8 cellular contexts compared by ENCODE assay signal in genomic region chr20:4956200-4956810, GRCh38. TPM values are rescaled to one million over a fixed set of nuclear protein-coding genes. Genes with fewer than 3 reads are reported as not detected.
DNase-seq lines count a peak whose midpoint lies in the region; ATAC-seq and TF ChIP-seq lines count a peak whose summit lies in the region.

No MANE protein-coding gene starts in this region.

- H3K9me3 ChIP-seq in NT2/D1 (ENCODE audit: insufficient read depth, low read length): 0 out of 2 replicates have a peak, but pooled peaks cover 5% of the 10 kb centered on the region

- peaks cover 2% of the 10 kb centered on the region for H3K9me3 Mint-ChIP-seq in Calu3 (ENCODE audit: low read depth, unreplicated experiment)
- H3K9me3 Mint-ChIP-seq in central memory CD8-positive, alpha-beta T cell: no peaks in the 10 kb centered on the region

- H3K4me1 Mint-ChIP-seq in Calu3 (ENCODE audit: low read depth, unreplicated experiment): peaks cover 2% of the 10 kb centered on the region
- peaks cover 4% of the 10 kb centered on the region for H3K4me1 Mint-ChIP-seq in central memory CD8-positive, alpha-beta T cell

- H3K4me1 ChIP-seq in NT2/D1 (ENCODE audit: insufficient read depth, insufficient read length): no peaks in the 10 kb centered on the region

- H3K36me3 ChIP-seq in NT2/D1 (ENCODE audit: insufficient read depth, insufficient read length, low read length): no peaks in the 10 kb centered on the region

- H3K27ac Mint-ChIP-seq in Calu3 (ENCODE audit: unreplicated experiment): no peak overlapping the region
- no peak overlapping the region for H3K27ac Mint-ChIP-seq in central memory CD8-positive, alpha-beta T cell (ENCODE audit: low read depth)

- no peak overlapping the region for H3K9ac ChIP-seq in NT2/D1 (ENCODE audit: insufficient read length, low read depth)

- intact Hi-C loops in Calu3 (cut with micrococcal nuclease; ENCODE audit: unreplicated experiment): loop anchor here (5.0 kb wide), 1 partner anchor 349 kb away; no protein-coding TSS in a partner anchor

- no peaks in the 10 kb centered on the region for H3K27me3 Mint-ChIP-seq in Calu3 (ENCODE audit: unreplicated experiment)
- no peaks in the 10 kb centered on the region for H3K27me3 Mint-ChIP-seq in central memory CD8-positive, alpha-beta T cell

- no peaks in the 10 kb centered on the region for H3K36me3 Mint-ChIP-seq in Calu3 (ENCODE audit: insufficient read depth, unreplicated experiment)
- peaks cover 4% of the 10 kb centered on the region for H3K36me3 Mint-ChIP-seq in central memory CD8-positive, alpha-beta T cell (ENCODE audit: insufficient read depth)

- peak; percentile 22 for TF ChIP-seq CTCF in Calu3 (IDR thresholded peaks at IDR 0.05; ENCODE audit: unreplicated experiment)

- BruUV-seq in Calu3 (replicated peaks; lab: Mats Ljungman, UMichigan): no TSS peak

- no peak overlapping the region for H3K4me3 Mint-ChIP-seq in Calu3 (ENCODE audit: low read depth, unreplicated experiment)
- H3K4me3 Mint-ChIP-seq in central memory CD8-positive, alpha-beta T cell: no peak overlapping the region

- H3K27me3 ChIP-seq in NT2/D1 (ENCODE audit: insufficient read depth, insufficient read length): no peaks in the 10 kb centered on the region

- H3K4me3 ChIP-seq in NT2/D1 (ENCODE audit: insufficient read length, low read depth): no peak overlapping the region

- peak; percentile 49 for ATAC-seq in central memory CD8-positive, alpha-beta T cell (replicated peaks; ENCODE audit: extremely low read depth, poor library complexity, severe bottlenecking)
- no peak for ATAC-seq in GM21367 (IDR thresholded peaks at IDR 0.05; ENCODE audit: unreplicated experiment)
- no peak for ATAC-seq in GM18511 (IDR thresholded peaks at IDR 0.05; ENCODE audit: unreplicated experiment)

- DNase-seq in Calu3: peak; percentile 8
- DNase-seq in HT-29 (ENCODE audit: low spot score): peak; percentile 80
- peak; percentile 54 for DNase-seq in NT2/D1 (ENCODE audit: low read depth, low spot score)
- no peak for DNase-seq in central memory CD8-positive, alpha-beta T cell (ENCODE audit: low spot score in 2 of 2)
- DNase-seq in lung microvascular endothelial cell (ENCODE audit: low read depth in 2 of 2): peak; percentile 67 to 74
- no peak for DNase-seq in stimulated activated CD8-positive, alpha-beta memory T cell treated with anti-CD3 and anti-CD28 coated beads, Interleukin-4, amount 100 ng/mL, for 48 hours

- CTCF ChIA-PET in Calu3 (lab: Charles Lee): interaction anchor here (0.5 to 0.6 kb wide), 2 partner anchors 57 to 658 kb away, joined by 3 read pairs; no protein-coding TSS in a partner anchor

RNA-seq across cellular contexts. Expression of gene SLC23A2, which starts 45.0 kb away (rescaled TPM):
- total RNA-seq in Calu3 (2022) (13.2 and 14.8 TPM in 2 replicates), lung microvascular endothelial cell (13.1 and 14.7 TPM in 2 replicates)
- 2.6 and 4.3 TPM in 2 replicates for total RNA-seq in HT-29 (2014; rRNA removed; shearing (Covaris generic))

Comparison
In these comparisons a context has a peak if more than half of its experiments do, and no peak if none do; other contexts are left out.
1. DNase-seq: peak in Calu3 (single experiment), HT-29 (single experiment), NT2/D1 (single experiment) and lung microvascular endothelial cell (2 of 2); none in central memory CD8-positive, alpha-beta T cell (0 of 2) and stimulated activated CD8-positive, alpha-beta memory T cell treated with anti-CD3 and anti-CD28 coated beads, Interleukin-4, amount 100 ng/mL, for 48 hours (single experiment).